ENCODE assay signal across 10 cellular contexts in genomic region chr2:20381457-20381856, GRCh38. TPM values are rescaled to one million over a fixed set of nuclear protein-coding genes. Genes with fewer than 3 reads are reported as not detected.
DNase-seq lines count a peak whose midpoint lies in the region; ATAC-seq and TF ChIP-seq lines count a peak whose summit lies in the region.
"Had no signal": no experiment of that assay in that cellular context is flagged by ENCODE, and none has a peak within 500 bp of the region (broad histone marks: within the 10 kb centered on the region; RNA-seq: fewer than 3 reads in every experiment).

No MANE protein-coding gene starts in this region.

- H3K9me3 Mint-ChIP-seq in activated T-helper 17 cell treated with anti-CD3 and anti-CD28 coated beads, Interleukin-2, amount 50 U/mL, for 72 hours: no peaks in the 10 kb centered on the region
- H3K9me3 Mint-ChIP-seq: activated B cell treated with CpG ODN at 0.5 μM for 24 hours had no signal

- no peak for TF ChIP-seq CTCF in gastrocnemius medialis (IDR thresholded peaks at IDR 0.05 in 4 of 5, conservative IDR thresholded peaks at IDR 0.05 in 1 of 5)

- ATAC-seq in gastrocnemius medialis (peak; percentile 38 to 68), HG03460 (IDR thresholded peaks at IDR 0.05; ENCODE audit: unreplicated experiment) (no peak)
- no peak for ATAC-seq in activated T-helper 17 cell treated with anti-CD3 and anti-CD28 coated beads, Interleukin-2, amount 50 U/mL, for 72 hours (replicated peaks)

- no peaks in the 10 kb centered on the region for H3K36me3 ChIP-seq in SJCRH30
- H3K36me3 ChIP-seq in gastrocnemius medialis: no peaks in the 10 kb centered on the region

- H3K4me1 Mint-ChIP-seq in activated T-helper 17 cell treated with anti-CD3 and anti-CD28 coated beads, Interleukin-2, amount 50 U/mL, for 72 hours: peaks cover 7% of the 10 kb centered on the region
- H3K4me1 Mint-ChIP-seq: activated B cell treated with CpG ODN at 0.5 μM for 24 hours had no signal

- no peak for TF ChIP-seq POLR2A in gastrocnemius medialis (IDR thresholded peaks at IDR 0.05)

- H3K27ac Mint-ChIP-seq in activated T-helper 17 cell treated with anti-CD3 and anti-CD28 coated beads, Interleukin-2, amount 50 U/mL, for 72 hours: no peak overlapping the region
- H3K27ac Mint-ChIP-seq: activated B cell treated with CpG ODN at 0.5 μM for 24 hours had no signal

- no peak overlapping the region for H3K4me3 ChIP-seq in SJCRH30
- H3K4me3 ChIP-seq in gastrocnemius medialis: no peak overlapping the region

- no peaks in the 10 kb centered on the region for H3K9me3 ChIP-seq in SJCRH30 (replicated peaks)
- no peaks in the 10 kb centered on the region for H3K9me3 ChIP-seq in gastrocnemius medialis

- DNase-seq in NCI-H1105 treated with DMSO at 0.1 percent for 48 hours (lab: John Stamatoyannopoulos, UW) (peak; percentile 88), SJCRH30 (peak; percentile 63 to 82), glomerular visceral epithelial cell (ENCODE audit: extremely low spot score) (peak; percentile 21), gastrocnemius medialis (peak in 1 of 2 donors; percentile 10), T-helper 1 cell (no peak), SW 1271 (lab: John Stamatoyannopoulos, UW) (no peak)
- DNase-seq: activated B cell treated with CpG ODN at 0.5 μM for 24 hours; stimulated activated CD4-positive, alpha-beta T cell treated with anti-CD3 and anti-CD28 coated beads, Interleukin-4, amount 100 ng/mL, for 1 hour had no signal

- H3K27me3 Mint-ChIP-seq in activated T-helper 17 cell treated with anti-CD3 and anti-CD28 coated beads, Interleukin-2, amount 50 U/mL, for 72 hours: no peaks in the 10 kb centered on the region

- intact Hi-C loops in gastrocnemius medialis (cut with DNase I; ENCODE audit: low total_unique reads): no loop called here

- no peaks in the 10 kb centered on the region for H3K36me3 Mint-ChIP-seq in activated T-helper 17 cell treated with anti-CD3 and anti-CD28 coated beads, Interleukin-2, amount 50 U/mL, for 72 hours (ENCODE audit: low read depth)

- in situ Hi-C loops in gastrocnemius medialis (cut with MboI; ENCODE audit: low sequenced_read_pairs in 4 of 4): no loop called here

- H3K27me3 ChIP-seq in SJCRH30: no peaks in the 10 kb centered on the region
- no peaks in the 10 kb centered on the region for H3K27me3 ChIP-seq in gastrocnemius medialis

- H3K4me1 ChIP-seq in SJCRH30 (peaks cover 7% of the 10 kb centered on the region), gastrocnemius medialis (peaks cover 0 to 3% of the 10 kb centered on the region in 2 donors)

- no peak overlapping the region for H3K4me3 Mint-ChIP-seq in activated T-helper 17 cell treated with anti-CD3 and anti-CD28 coated beads, Interleukin-2, amount 50 U/mL, for 72 hours
- H3K4me3 Mint-ChIP-seq: activated B cell treated with CpG ODN at 0.5 μM for 24 hours had no signal

- H3K27ac ChIP-seq in SJCRH30 (no peak overlapping the region), gastrocnemius medialis (peak overlapping the region in 1 of 4 donors; percentile 34)

RNA-seq across cellular contexts. Expression of gene PUM2, which starts 30.8 kb away (rescaled TPM):
- 54.6 and 69.0 TPM in 2 replicates for total RNA-seq in SJCRH30 (2014; rRNA removed; shearing (Covaris generic))
- total RNA-seq in gastrocnemius medialis: 10 to 100 TPM; 26.0 to 36.4 (median 29.6) TPM
- total RNA-seq in activated T-helper 17 cell treated with anti-CD3 and anti-CD28 coated beads, Interleukin-2, amount 50 U/mL, for 72 hours: 100 to 1,000 TPM; 113 to 120 TPM

Comparison
In these comparisons a context has a peak if more than half of its experiments do, and no peak if none do; other contexts are left out.
1. DNase-seq: peak in NCI-H1105 treated with DMSO at 0.1 percent for 48 hours (single experiment), SJCRH30 (2 of 2) and glomerular visceral epithelial cell (single experiment); none in T-helper 1 cell (0 of 5) and SW 1271 (0 of 2).
2. ATAC-seq: peak in gastrocnemius medialis (2 of 2); none in activated T-helper 17 cell treated with anti-CD3 and anti-CD28 coated beads, Interleukin-2, amount 50 U/mL, for 72 hours (single experiment) and HG03460 (single experiment).